ENCODE assay signal across 27 cellular contexts in genomic region chr11:27373856-27374602, GRCh38. TPM values are rescaled to one million over a fixed set of nuclear protein-coding genes. Genes with fewer than 3 reads are reported as not detected.
DNase-seq lines count a peak whose midpoint lies in the region; ATAC-seq, FAIRE-seq and TF ChIP-seq lines count a peak whose summit lies in the region.
"Had no signal": no experiment of that assay in that cellular context is flagged by ENCODE, and none has a peak within 500 bp of the region (broad histone marks: within the 10 kb centered on the region; RNA-seq: fewer than 3 reads in every experiment).

No MANE protein-coding gene starts in this region.

- DNase-seq in A549 (ENCODE audit: low read depth in 1 of 2, low spot score in 1 of 2) = no peak
- DNase-seq in GM23338 (ENCODE audit: low spot score) = no peak
- DNase-seq in BE2C = no peak
- no peak for DNase-seq in NCI-H345 (lab: John Stamatoyannopoulos, UW)
- no peak for DNase-seq in GM03348 (ENCODE audit: low spot score)
- DNase-seq: activated CD8-positive, alpha-beta memory T cell treated with anti-CD3 and anti-CD28 coated beads, Interleukin-2, amount 10 ng/mL, durations not matched to agents 7 days and 5 days; activated gamma-delta T cell treated with Interleukin-2 at 50 U/mL for 16 hours; activated naive CD8-positive, alpha-beta T cell treated with anti-CD3 and anti-CD28 coated beads, Interleukin-2, amount 10 ng/mL, durations not matched to agents 7 days and 5 days; activated T-cell treated with anti-CD3 and anti-CD28 coated beads, Interleukin-2, amount 50 U/mL, for 48 hours; aorta; caudate nucleus; cortex of kidney; DMS153; effector memory CD4-positive, alpha-beta T cell; left ventricle myocardium inferior; NCI-H1694; NCI-H69; SK-N-SH; stimulated activated CD4-positive, alpha-beta T cell treated with anti-CD3 and anti-CD28 coated beads, Interleukin-4, amount 100 ng/mL, for 1 hour; tibial artery had no signal

- H3K9me3 ChIP-seq in A549 (no peaks in the 10 kb centered on the region), liver (ENCODE audit: control insufficient read depth in 4 of 4, low read length in 3 of 4) (no peaks in the 10 kb centered on the region), BE2C (no peaks in the 10 kb centered on the region)
- H3K9me3 ChIP-seq: BLaER1, left ventricle myocardium inferior, prostate gland, SK-N-SH, tibial artery had no signal

- TF ChIP-seq CTCF in A549 (IDR thresholded peaks at IDR 0.05) = no peak
- no peak for TF ChIP-seq CTCF in GM23338 (conservative IDR thresholded peaks at IDR 0.05; ENCODE audit: low read depth in 2 of 2)
- TF ChIP-seq CTCF in VCaP (conservative IDR thresholded peaks at IDR 0.05) = no peak
- no peak for TF ChIP-seq CTCF in liver (IDR thresholded peaks at IDR 0.05; ENCODE audit: low read depth, low read length, missing input control)
- TF ChIP-seq CTCF in BE2C (IDR thresholded peaks at IDR 0.05; ENCODE audit: low read depth, low read length) = no peak

- H3K4me2 ChIP-seq in A549 (peak overlapping the region; percentile 48), GM23338 (no peak overlapping the region)
- H3K4me2 ChIP-seq: BLaER1, SK-N-SH had no signal

- peaks cover 4% of the 10 kb centered on the region for H4K20me1 ChIP-seq in GM23338 (replicated peaks; ENCODE audit: insufficient read depth)
- H4K20me1 ChIP-seq: BLaER1 had no signal

- H3K4me3 Mint-ChIP-seq in GM23338 = no peak overlapping the region
- H3K4me3 Mint-ChIP-seq: activated CD8-positive, alpha-beta memory T cell treated with anti-CD3 and anti-CD28 coated beads, Interleukin-2, amount 10 ng/mL, durations not matched to agents 7 days and 5 days; activated naive CD8-positive, alpha-beta T cell treated with anti-CD3 and anti-CD28 coated beads, Interleukin-2, amount 10 ng/mL, durations not matched to agents 7 days and 5 days; T-helper 1 cell treated with Interleukin-12 subunit alpha and Interleukin-12 subunit beta and Interleukin-4 antibody, amounts not matched to agents 30 μg/mL and 1 μg/mL, for 36 hours had no signal

- CTCF ChIA-PET in A549 (lab: Yijun Ruan, JAX) = interaction anchor here (1.1 to 1.6 kb wide), 5 partner anchors 7 to 215 kb away, joined by 3 to 4 read pairs (median 3); no protein-coding TSS in a partner anchor

- no peak for TF ChIP-seq EP300 in A549 (IDR thresholded peaks at IDR 0.05)

- no peak overlapping the region for H2AFZ ChIP-seq in GM23338

- ATAC-seq in A549 (peak in 1 of 2 experiments; percentile 16; a peak in 1 of 6 replicates), GM23338 (no peak)
- ATAC-seq: activated CD8-positive, alpha-beta memory T cell treated with anti-CD3 and anti-CD28 coated beads, Interleukin-2, amount 10 ng/mL, durations not matched to agents 7 days and 5 days; Right ventricle myocardium inferior; sciatic nerve had no signal

- H3K36me3 Mint-ChIP-seq in GM23338 (ENCODE audit: low read depth) = peaks cover 29% of the 10 kb centered on the region; the same call in 2 of the 3 replicates
- H3K36me3 Mint-ChIP-seq: activated CD8-positive, alpha-beta memory T cell treated with anti-CD3 and anti-CD28 coated beads, Interleukin-2, amount 10 ng/mL, durations not matched to agents 7 days and 5 days; activated naive CD8-positive, alpha-beta T cell treated with anti-CD3 and anti-CD28 coated beads, Interleukin-2, amount 10 ng/mL, durations not matched to agents 7 days and 5 days had no signal

- H3K27me3 ChIP-seq in GM23338 (ENCODE audit: insufficient read depth) (no peaks in the 10 kb centered on the region), liver (ENCODE audit: control insufficient read depth in 4 of 4, insufficient read depth in 4 of 4, low read length in 3 of 4) (no peaks in the 10 kb centered on the region), BE2C (no peaks in the 10 kb centered on the region)
- H3K27me3 ChIP-seq: BLaER1, tibial artery had no signal

- H3K79me2 ChIP-seq in GM23338 (replicated peaks; ENCODE audit: insufficient read depth) = no peaks in the 10 kb centered on the region

- H3K4me1 Mint-ChIP-seq in GM23338 = 0 out of 3 replicates have a peak, but pooled peaks cover 2% of the 10 kb centered on the region
- H3K4me1 Mint-ChIP-seq: activated CD8-positive, alpha-beta memory T cell treated with anti-CD3 and anti-CD28 coated beads, Interleukin-2, amount 10 ng/mL, durations not matched to agents 7 days and 5 days; activated naive CD8-positive, alpha-beta T cell treated with anti-CD3 and anti-CD28 coated beads, Interleukin-2, amount 10 ng/mL, durations not matched to agents 7 days and 5 days had no signal

- peaks cover 45% of the 10 kb centered on the region; the same call in 1 of the 2 replicates for H3K36me3 ChIP-seq in GM23338 (ENCODE audit: insufficient read depth)
- H3K36me3 ChIP-seq in liver (ENCODE audit: control insufficient read depth in 4 of 4, insufficient read depth in 3 of 4, low read depth in 1 of 4, low read length in 3 of 4) = peaks cover 0 to 10% (median 5%) of the 10 kb centered on the region in 4 donors
- no peaks in the 10 kb centered on the region for H3K36me3 ChIP-seq in BE2C
- H3K36me3 ChIP-seq: BLaER1, prostate gland had no signal

- no peak overlapping the region for H3K27ac Mint-ChIP-seq in GM23338
- H3K27ac Mint-ChIP-seq: activated CD8-positive, alpha-beta memory T cell treated with anti-CD3 and anti-CD28 coated beads, Interleukin-2, amount 10 ng/mL, durations not matched to agents 7 days and 5 days; activated naive CD8-positive, alpha-beta T cell treated with anti-CD3 and anti-CD28 coated beads, Interleukin-2, amount 10 ng/mL, durations not matched to agents 7 days and 5 days; T-helper 1 cell treated with Interleukin-12 subunit alpha and Interleukin-12 subunit beta and Interleukin-4 antibody, amounts not matched to agents 30 μg/mL and 1 μg/mL, for 36 hours had no signal

- TF ChIP-seq RAD21 in A549 (conservative IDR thresholded peaks at IDR 0.05 in 1 of 2, IDR thresholded peaks at IDR 0.05 in 1 of 2) (no peak), liver (IDR thresholded peaks at IDR 0.05) (peak; percentile 61 to 69)

- no peak for FAIRE-seq in A549 (lab: Jason Lieb, UNC)

- no peaks in the 10 kb centered on the region for H3K9me3 Mint-ChIP-seq in GM23338
- H3K9me3 Mint-ChIP-seq: activated naive CD8-positive, alpha-beta T cell treated with anti-CD3 and anti-CD28 coated beads, Interleukin-2, amount 10 ng/mL, durations not matched to agents 7 days and 5 days; T-helper 1 cell treated with Interleukin-12 subunit alpha and Interleukin-12 subunit beta and Interleukin-4 antibody, amounts not matched to agents 30 μg/mL and 1 μg/mL, for 36 hours had no signal

- H3K27ac ChIP-seq in A549 (peak overlapping the region in 1 of 2 experiments; percentile 28; a peak in 3 of 6 replicates), GM23338 (ENCODE audit: low read depth) (0 out of 2 replicates have a peak overlapping the region, but pooled peaks have one; percentile 0), VCaP (peak overlapping the region; percentile 58), liver (ENCODE audit: low read depth in 1 of 2, low read length in 2 of 2) (peak overlapping the region; percentile 45 to 77)
- H3K27ac ChIP-seq: BLaER1, left ventricle myocardium inferior, prostate gland, tibial artery had no signal

- H3K9ac ChIP-seq in liver (ENCODE audit: low read depth in 1 of 2, low read length in 2 of 2) = peak overlapping the region in 1 of 2 donors; percentile 47
- H3K9ac ChIP-seq: BLaER1, SK-N-SH had no signal

- no peaks in the 10 kb centered on the region for H3K27me3 Mint-ChIP-seq in GM23338 (ENCODE audit: insufficient read depth, low read depth, poor library complexity)

- peaks cover 34% of the 10 kb centered on the region for H3K4me1 ChIP-seq in A549
- H3K4me1 ChIP-seq in GM23338 (ENCODE audit: insufficient read depth) = peaks cover 14% of the 10 kb centered on the region
- H3K4me1 ChIP-seq in liver (ENCODE audit: control insufficient read depth in 4 of 4, insufficient read depth in 4 of 4, low read length in 3 of 4) = peaks cover 7 to 35% (median 23%) of the 10 kb centered on the region in 4 donors
- no peaks in the 10 kb centered on the region for H3K4me1 ChIP-seq in BE2C
- H3K4me1 ChIP-seq: BLaER1, left ventricle myocardium inferior, prostate gland, tibial artery had no signal

- WGBS in A549 (ENCODE audit: missing lambda C conversion rate) = 38% methylated on average over 6 of the region's 6 CpGs
- WGBS in liver = 39% methylated on average over 6 of the region's 6 CpGs

- TF ChIP-seq POLR2A in A549 (IDR thresholded peaks at IDR 0.05; ENCODE audit: low read length) = no peak

- POLR2A ChIA-PET in A549 (lab: Yijun Ruan, JAX) = interaction anchor here (1.2 kb wide), 1 partner anchor 11 kb away, joined by 4 read pairs; the partner anchor contains the start of gene CCDC34

- H3K4me3 ChIP-seq in A549 (no peak overlapping the region), GM23338 (no peak overlapping the region), liver (ENCODE audit: low read depth in 1 of 3, low read length in 3 of 3) (no peak overlapping the region), BE2C (ENCODE audit: low read depth, low read length) (no peak overlapping the region)
- H3K4me3 ChIP-seq: BLaER1, left ventricle myocardium inferior, prostate gland, tibial artery had no signal

- H3K9me2 ChIP-seq in GM23338 (ENCODE audit: insufficient read depth) = no peaks in the 10 kb centered on the region
- H3K9me2 ChIP-seq: SK-N-SH had no signal

- no peaks in the 10 kb centered on the region for H3F3A ChIP-seq in GM23338 (replicated peaks; ENCODE audit: low read depth)

TF ChIP-seq in A549, 52 proteins besides CTCF, POLR2A, EP300 and RAD21 (continues in another document):
- TF ChIP-seq EHF (CRISPR knock-in tag; IDR thresholded peaks at IDR 0.05) (no peak), FOSL2 (IDR thresholded peaks at IDR 0.05) (no peak), FOSL2 (CRISPR knock-in tag; IDR thresholded peaks at IDR 0.05) (no peak), CEBPB (IDR thresholded peaks at IDR 0.05) (no peak)

TF ChIP-seq in GM23338, 12 proteins besides CTCF, POLR2A, EP300 and RAD21:
- TF ChIP-seq JUNB (IDR thresholded peaks at IDR 0.05; ENCODE audit: unreplicated experiment) = no peak
- no peak for TF ChIP-seq EZH2 (IDR thresholded peaks at IDR 0.05; ENCODE audit: low read depth, unreplicated experiment)

TF ChIP-seq in liver, 16 proteins besides CTCF, POLR2A, EP300 and RAD21 (continues in another document):
- peak; percentile 33 for TF ChIP-seq NR2F2 (IDR thresholded peaks at IDR 0.05)
- TF ChIP-seq, protein P1, sequence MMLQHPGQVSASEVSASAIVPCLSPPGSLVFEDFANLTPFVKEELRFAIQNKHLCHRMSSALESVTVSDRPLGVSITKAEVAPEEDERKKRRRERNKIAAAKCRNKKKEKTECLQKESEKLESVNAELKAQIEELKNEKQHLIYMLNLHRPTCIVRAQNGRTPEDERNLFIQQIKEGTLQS (IDR thresholded peaks at IDR 0.05) = peak; percentile 73

RNA-seq across cellular contexts. Expression of gene CCDC34, which starts 11.0 kb away (rescaled TPM):
- polyA plus RNA-seq in A549 (2011; rRNA removed) (33.1 and 35.9 TPM in 2 replicates), A549 (2017; fragmentation: RNase III; extraction: RNeasy Plus Mini Kit Qiagen cat#74134 plus additional on column Dnase treatment) (31.4 to 32.0 TPM (median 31.6 TPM) in 3 replicates), GM23338 (2016; fragmentation: Nextera tagmentation; extraction: Ambion mirVana) (47.9 and 56.0 TPM in 2 replicates), liver (1 to 10 TPM; 1.1 to 1.3 TPM)
- 20.9 and 23.7 TPM in 2 replicates for polyA plus RNA-seq in A549 (2012; cell fraction: cytosol; rRNA removed)
- polyA plus RNA-seq in A549 (2012; cell fraction: nucleus; rRNA removed) = 12.1 and 13.2 TPM in 2 replicates
- 6.8 and 7.7 TPM in 2 replicates for polyA minus RNA-seq in A549 (2011; rRNA and poly(A)+ RNA removed)
- total RNA-seq in GM23338 (2014; rRNA removed; shearing (Covaris generic)) = 7.4 and 10.1 TPM in 2 replicates
- total RNA-seq in liver = 10 to 100 TPM in 1 of 2 donors, 1 to 10 TPM in 1; 1.8 to 10.5 TPM
- 3.2 TPM for polyA plus RNA-seq in BE2C (2012; ENCODE audit: insufficient read depth, insufficient read length, low read depth)

Comparison
In these comparisons a context has a peak if more than half of its experiments do, and no peak if none do; other contexts are left out.
1. RNA of gene CCDC34, which starts 11.0 kb away (polyA plus RNA-seq): 47.9 to 56.0 TPM in GM23338 and 12.1 to 35.9 TPM in A549; 1.1 to 1.3 TPM in liver; every median in the first group is over 4 times any median in the second.